8 cellular contexts compared by ENCODE assay signal in the genomic region with DNA sequence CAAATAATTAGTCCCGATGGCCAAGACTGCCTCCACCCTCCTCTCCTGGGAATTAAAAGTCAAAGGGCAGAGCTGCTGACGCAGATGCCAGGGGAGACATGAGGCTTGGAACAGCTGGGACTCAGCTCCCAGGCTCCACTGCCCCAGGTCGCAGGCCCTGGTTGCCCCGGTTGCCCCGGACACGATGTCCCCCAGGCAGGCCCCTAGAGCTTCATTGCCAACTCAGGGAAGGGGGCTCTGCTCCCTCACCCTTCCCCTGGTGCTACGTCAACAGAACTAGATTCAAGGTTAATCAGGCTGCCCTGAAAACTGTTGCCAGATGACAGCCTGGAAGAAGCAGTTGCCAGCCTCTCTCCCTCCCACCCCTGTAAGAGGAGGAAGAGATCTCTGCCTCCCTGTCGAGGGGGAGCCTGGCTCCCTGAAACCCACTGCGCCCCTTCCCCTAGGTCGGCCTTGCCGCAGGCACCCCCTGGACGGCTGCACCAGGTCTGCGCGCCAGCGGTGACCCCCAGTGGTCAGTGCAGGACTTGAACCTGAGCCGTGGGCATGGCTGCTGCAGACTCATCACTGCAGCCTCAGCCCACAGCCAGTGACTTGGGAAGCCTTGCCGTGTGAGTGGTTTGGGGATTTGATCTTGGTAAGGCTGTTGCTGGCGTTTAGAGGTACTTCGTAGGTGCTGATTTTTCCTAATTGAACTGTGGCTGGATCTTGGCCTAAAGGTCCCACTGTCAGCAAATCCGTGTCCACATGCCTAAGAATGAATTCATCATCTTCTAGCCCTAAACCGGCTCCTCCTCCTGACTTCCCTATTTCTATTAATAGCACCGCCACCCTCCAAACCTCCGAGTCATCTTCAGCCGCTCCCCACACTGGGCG.
A peak's percentile ranks its signal among the peaks of the same experiment; 100 is the strongest.
DNase-seq lines count a peak whose midpoint lies in the region; ATAC-seq, FAIRE-seq and TF ChIP-seq lines count a peak whose summit lies in the region.

No MANE protein-coding gene starts in this region.

- TF ChIP-seq CTCF in GM12874 (IDR thresholded peaks at IDR 0.05; ENCODE audit: insufficient read depth, low read depth, low read length) (peak; percentile 80), LNCaP clone FGC (IDR thresholded peaks at IDR 0.05; ENCODE audit: control insufficient read depth, extremely low read depth, insufficient read depth) (peak; percentile 85), adrenal gland (IDR thresholded peaks at IDR 0.05) (peak; percentile 17 to 84 (median 76)), pancreas (IDR thresholded peaks at IDR 0.05) (peak; percentile 31 to 76 (median 63)), vagina (IDR thresholded peaks at IDR 0.05) (peak; percentile 26 to 77 (median 40))

- intact Hi-C loops in adrenal gland (cut with DNase I), result loop anchor here in 1 of 2 donors (5.0 kb wide), 1 partner anchor 98 kb away; no protein-coding TSS in a partner anchor
- intact Hi-C loops in Right ventricle myocardium superior (cut with DNase I), result loop anchor here (5.0 kb wide), 1 partner anchor 168 kb away; no protein-coding TSS in a partner anchor
- intact Hi-C loops in pancreas (cut with DNase I), result loop anchor here (5.0 to 10.0 kb wide), 3 partner anchors 103 to 165 kb away; no protein-coding TSS in a partner anchor
- intact Hi-C loops in vagina (cut with DNase I), result loop anchor here (2.0 to 5.0 kb wide), 2 partner anchors 19 to 83 kb away; a partner anchor contains a TSS

- H3K4me3 ChIP-seq in LNCaP clone FGC (ENCODE audit: low read depth, low read length), result no peak overlapping the region
- H3K4me3 ChIP-seq in adrenal gland, result no peak overlapping the region
- peak overlapping the region in 1 of 4 donors; percentile 17 for H3K4me3 ChIP-seq in pancreas
- peak overlapping the region in 1 of 2 donors; percentile 12 for H3K4me3 ChIP-seq in vagina

- FAIRE-seq in pancreas (lab: Jason Lieb, UNC), result no peak

- TF ChIP-seq POLR2A in adrenal gland (IDR thresholded peaks at IDR 0.05) (peak; percentile 45 to 51), vagina (IDR thresholded peaks at IDR 0.05) (peak in 1 of 2 donors; percentile 3)

- H3K27me3 ChIP-seq in adrenal gland (no peaks in the 10 kb centered on the region), pancreas (no peaks in the 10 kb centered on the region), vagina (no peaks in the 10 kb centered on the region)

- DNase-seq in LNCaP clone FGC (ENCODE audit: low read depth) (no peak), SK-N-DZ (ENCODE audit: low spot score) (peak; percentile 73), adrenal gland (peak; percentile 76 to 95 (median 94)), Right ventricle myocardium superior (peak; percentile 84), pancreas (peak; percentile 78 to 93 (median 84)), vagina (ENCODE audit: extremely low spot score in 2 of 2) (peak in 1 of 2 donors; percentile 96)

- H3K27ac ChIP-seq in adrenal gland, result peak overlapping the region; percentile 90 to 99 (median 97)
- H3K27ac ChIP-seq in pancreas, result peak overlapping the region; percentile 89 to 97 (median 92)
- peak overlapping the region; percentile 93 for H3K27ac ChIP-seq in vagina

- WGBS in adrenal gland, 4 donors, result 0 to 9% (median 8%) methylated on average over 15 to 25 of the region's 25 CpGs
- WGBS in pancreas, 2 donors, result 5 to 7% methylated on average over 25 of the region's 25 CpGs

- H3K4me1 ChIP-seq in adrenal gland (replicated peaks in 1 of 2) (peaks cover 52 to 60% of the 10 kb centered on the region in 2 donors), pancreas (peaks cover 24 to 33% (median 32%) of the 10 kb centered on the region in 3 donors), vagina (peaks cover 52% of the 10 kb centered on the region)

- no peaks in the 10 kb centered on the region for H3K9me3 ChIP-seq in adrenal gland (replicated peaks in 1 of 3)
- H3K9me3 ChIP-seq in pancreas, result no peaks in the 10 kb centered on the region
- H3K9me3 ChIP-seq in vagina, result no peaks in the 10 kb centered on the region

- H3K36me3 ChIP-seq in adrenal gland (replicated peaks in 1 of 2), result no peaks in the 10 kb centered on the region
- H3K36me3 ChIP-seq in pancreas, result no peaks in the 10 kb centered on the region
- H3K36me3 ChIP-seq in vagina, result no peaks in the 10 kb centered on the region

- ATAC-seq in Right ventricle myocardium superior (ENCODE audit: poor library complexity), result peak; percentile 85
- ATAC-seq in pancreas, result peak; percentile 65 to 88 (median 80)
- no peak for ATAC-seq in HG02938 (IDR thresholded peaks at IDR 0.05; ENCODE audit: unreplicated experiment)
